12 cellular contexts compared by ENCODE assay signal in genomic region chr11:9260182-9261146, GRCh38. TPM values are rescaled to one million over a fixed set of nuclear protein-coding genes. Genes with fewer than 3 reads are reported as not detected.
A peak's percentile ranks its signal among the peaks of the same experiment; 100 is the strongest.
DNase-seq lines count a peak whose midpoint lies in the region; ATAC-seq, FAIRE-seq and TF ChIP-seq lines count a peak whose summit lies in the region.
"Had no signal": no experiment of that assay in that cellular context is flagged by ENCODE, and none has a peak within 500 bp of the region (broad histone marks: within the 10 kb centered on the region; RNA-seq: fewer than 3 reads in every experiment).

No MANE protein-coding gene starts in this region.

- H3K4me1 ChIP-seq in H1 (replicated peaks in 1 of 4; ENCODE audit: control insufficient read depth in 3 of 4, insufficient read depth in 4 of 4, low read length in 3 of 4) (0 out of 7 replicates have a peak, but pooled peaks cover 0 to 2% (median 0%) of the 10 kb centered on the region in 4 experiments), heart left ventricle (peaks cover 4 to 46% (median 36%) of the 10 kb centered on the region in 12 donors)

- DNase-seq in activated naive CD8-positive, alpha-beta T cell treated with anti-CD3 and anti-CD28 coated beads for 36 hours = no peak
- DNase-seq in NAMALWA (ENCODE audit: low spot score) = peak; percentile 61
- no peak for DNase-seq in H1 (ENCODE audit: low read depth in 1 of 2, low spot score in 2 of 2)
- no peak for DNase-seq in immature natural killer cell
- DNase-seq in heart left ventricle = no peak
- DNase-seq: activated effector memory CD4-positive, alpha-beta T cell treated with anti-CD3 and anti-CD28 coated beads, Interleukin-2, amount 50 U/mL, for 16 hours; Calu3; erythroblast; NCI-H187 had no signal

- H3K23me2 ChIP-seq in H1 (ENCODE audit: low read depth, low read length) = peaks cover 11% of the 10 kb centered on the region

- TF ChIP-seq CTCF in H1 (IDR thresholded peaks at IDR 0.05; ENCODE audit: control extremely low read depth in 1 of 3, insufficient read depth in 1 of 3, low read depth in 1 of 3, low read length in 3 of 3) (peak in 2 of 3 experiments; percentile 28 to 33; a peak in 2 of 4 replicates), heart left ventricle (IDR thresholded peaks at IDR 0.05) (peak in 4 of 12 donors; percentile 18 to 28 (median 20))

- no peak overlapping the region for H3K56ac ChIP-seq in H1 (replicated peaks; ENCODE audit: insufficient read length, low read depth, low read length)

- H3K9me3 Mint-ChIP-seq in activated naive CD8-positive, alpha-beta T cell (ENCODE audit: low read depth) = no peaks in the 10 kb centered on the region
- H3K9me3 Mint-ChIP-seq in activated naive CD8-positive, alpha-beta T cell treated with anti-CD3 and anti-CD28 coated beads for 36 hours = peaks cover 5% of the 10 kb centered on the region
- H3K9me3 Mint-ChIP-seq in stimulated activated memory B cell treated with anti-CD40 and anti-IgM and Interleukin-4, amounts not matched to agents 10 μg/mL and 1 μg/mL and 100 μg/mL, for 72 hours = no peaks in the 10 kb centered on the region
- H3K9me3 Mint-ChIP-seq in immature natural killer cell = no peaks in the 10 kb centered on the region

- H3K36me3 ChIP-seq in H1 (ENCODE audit: control insufficient read depth in 2 of 4, insufficient read depth in 4 of 4, low read length in 3 of 4) (no peaks in the 10 kb centered on the region), heart left ventricle (peaks cover 0 to 7% (median 3%) of the 10 kb centered on the region in 9 donors)

- H3K36me3 Mint-ChIP-seq in activated naive CD8-positive, alpha-beta T cell = peaks cover 7% of the 10 kb centered on the region
- peaks cover 13% of the 10 kb centered on the region for H3K36me3 Mint-ChIP-seq in activated naive CD8-positive, alpha-beta T cell treated with anti-CD3 and anti-CD28 coated beads for 36 hours
- H3K36me3 Mint-ChIP-seq in stimulated activated memory B cell treated with anti-CD40 and anti-IgM and Interleukin-4, amounts not matched to agents 10 μg/mL and 1 μg/mL and 100 μg/mL, for 72 hours = peaks cover 5% of the 10 kb centered on the region
- no peaks in the 10 kb centered on the region for H3K36me3 Mint-ChIP-seq in immature natural killer cell

- FAIRE-seq in H1 (lab: Jason Lieb, UNC) = no peak

- H3K18ac ChIP-seq in H1 (ENCODE audit: extremely low read depth, low read length) = no peak overlapping the region

- H3K27me3 ChIP-seq in H1 (replicated peaks in 1 of 4; ENCODE audit: control insufficient read depth in 3 of 4, extremely low read depth in 1 of 4, insufficient read depth in 3 of 4, low read length in 3 of 4) (no peaks in the 10 kb centered on the region), heart left ventricle (no peaks in the 10 kb centered on the region)

- H3K79me1 ChIP-seq in H1 (ENCODE audit: low read depth, low read length) = peaks cover 3% of the 10 kb centered on the region; the same call in 1 of the 2 replicates

- no peak overlapping the region for H2AFZ ChIP-seq in H1 (ENCODE audit: low read length)

- no peak overlapping the region for H2BK12ac ChIP-seq in H1 (ENCODE audit: low read depth, low read length)

- peaks cover 4 to 6% of the 10 kb centered on the region in 2 experiments for H4K20me1 ChIP-seq in H1 (replicated peaks in 1 of 2; ENCODE audit: control insufficient read depth in 1 of 2, insufficient read depth in 2 of 2, low read length in 2 of 2)

- H2BK120ac ChIP-seq in H1 (replicated peaks; ENCODE audit: low read depth, low read length) = no peak overlapping the region

- H3K4me1 Mint-ChIP-seq in activated naive CD8-positive, alpha-beta T cell (ENCODE audit: low read depth) = peaks cover 51% of the 10 kb centered on the region
- peaks cover 36% of the 10 kb centered on the region for H3K4me1 Mint-ChIP-seq in activated naive CD8-positive, alpha-beta T cell treated with anti-CD3 and anti-CD28 coated beads for 36 hours
- H3K4me1 Mint-ChIP-seq in stimulated activated memory B cell treated with anti-CD40 and anti-IgM and Interleukin-4, amounts not matched to agents 10 μg/mL and 1 μg/mL and 100 μg/mL, for 72 hours = peaks cover 40% of the 10 kb centered on the region
- H3K4me1 Mint-ChIP-seq in immature natural killer cell = peaks cover 22 to 37% of the 10 kb centered on the region in 2 donors

- TF ChIP-seq RAD21 in H1 (IDR thresholded peaks at IDR 0.05 in 1 of 2, conservative IDR thresholded peaks at IDR 0.05 in 1 of 2; ENCODE audit: low read depth in 2 of 2, low read length in 2 of 2) = peak; percentile 37 to 42; a peak in 3 of 4 replicates

- no peak overlapping the region for H3K4me2 ChIP-seq in H1 (ENCODE audit: insufficient read depth in 1 of 2, low read depth in 2 of 2, low read length in 2 of 2)

- peak overlapping the region; percentile 15 for H3K4me3 Mint-ChIP-seq in activated naive CD8-positive, alpha-beta T cell
- H3K4me3 Mint-ChIP-seq in activated naive CD8-positive, alpha-beta T cell treated with anti-CD3 and anti-CD28 coated beads for 36 hours = no peak overlapping the region
- H3K4me3 Mint-ChIP-seq in stimulated activated memory B cell treated with anti-CD40 and anti-IgM and Interleukin-4, amounts not matched to agents 10 μg/mL and 1 μg/mL and 100 μg/mL, for 72 hours = no peak overlapping the region
- peak overlapping the region in 1 of 5 donors; percentile 4 for H3K4me3 Mint-ChIP-seq in immature natural killer cell

- intact Hi-C loops in heart left ventricle (cut with DNase I) = loop anchor here in 8 of 10 donors (5.0 to 10.0 kb wide), 8 partner anchors 52 to 204 kb away; partner anchors contain the start of genes IPO7 (in 3 of the 8), TMEM41B (in 1 of the 8) and ZNF143 (in 1 of the 8)

- CTCF ChIA-PET in H1 (lab: Charles Lee; ENCODE audit: partially characterized antibody) = interaction anchor here (0.6 to 3.1 kb wide), 20 partner anchors 9 to 550 kb away, joined by 3 to 16 read pairs (median 4); no protein-coding TSS in a partner anchor

- H4K5ac ChIP-seq in H1 (ENCODE audit: insufficient read length, low read depth, low read length) = no peak overlapping the region

- H3K4me3 ChIP-seq in H1 (ENCODE audit: extremely low read depth in 1 of 4, insufficient read depth in 2 of 4, low read depth in 3 of 4, low read length in 4 of 4) (no peak overlapping the region), heart left ventricle (no peak overlapping the region)

- H3K9me3 ChIP-seq in H1 (ENCODE audit: insufficient read depth in 2 of 2, low read depth in 1 of 2, low read length in 1 of 2) = no peaks in the 10 kb centered on the region
- H3K9me3 ChIP-seq in heart left ventricle = no peaks in the 10 kb centered on the region

- H2BK5ac ChIP-seq in H1 (ENCODE audit: low read depth, low read length) = no peak overlapping the region

- peak overlapping the region; percentile 23 for H3K27ac Mint-ChIP-seq in activated naive CD8-positive, alpha-beta T cell
- H3K27ac Mint-ChIP-seq in activated naive CD8-positive, alpha-beta T cell treated with anti-CD3 and anti-CD28 coated beads for 36 hours = no peak overlapping the region
- peak overlapping the region; percentile 6 for H3K27ac Mint-ChIP-seq in stimulated activated memory B cell treated with anti-CD40 and anti-IgM and Interleukin-4, amounts not matched to agents 10 μg/mL and 1 μg/mL and 100 μg/mL, for 72 hours
- peak overlapping the region in 1 of 6 donors; percentile 39 for H3K27ac Mint-ChIP-seq in immature natural killer cell

- H3K27ac ChIP-seq in H1 (ENCODE audit: low read depth, low read length) (no peak overlapping the region), heart left ventricle (peak overlapping the region in 3 of 12 donors; percentile 6 to 8 (median 7))

- H2BK20ac ChIP-seq in H1 (ENCODE audit: low read length) = no peak overlapping the region

- H4K91ac ChIP-seq in H1 (replicated peaks; ENCODE audit: insufficient read length, low read length) = no peak overlapping the region

- no peak overlapping the region for H4K8ac ChIP-seq in H1 (ENCODE audit: extremely low read depth, insufficient read depth, low read length)

- no peaks in the 10 kb centered on the region for H3K27me3 Mint-ChIP-seq in activated naive CD8-positive, alpha-beta T cell
- no peaks in the 10 kb centered on the region for H3K27me3 Mint-ChIP-seq in activated naive CD8-positive, alpha-beta T cell treated with anti-CD3 and anti-CD28 coated beads for 36 hours
- no peaks in the 10 kb centered on the region for H3K27me3 Mint-ChIP-seq in stimulated activated memory B cell treated with anti-CD40 and anti-IgM and Interleukin-4, amounts not matched to agents 10 μg/mL and 1 μg/mL and 100 μg/mL, for 72 hours
- peaks cover 3 to 11% (median 11%) of the 10 kb centered on the region in 3 donors for H3K27me3 Mint-ChIP-seq in immature natural killer cell (ENCODE audit: low read depth in 3 of 3)

- peak; percentile 32 for ATAC-seq in stimulated activated memory B cell treated with anti-CD40 and anti-IgM and Interleukin-4, amounts not matched to agents 10 μg/mL and 1 μg/mL and 100 μg/mL, for 72 hours
- ATAC-seq in HG03469 (IDR thresholded peaks at IDR 0.05; ENCODE audit: unreplicated experiment) (no peak), heart left ventricle (no peak)

- WGBS in H1 (ENCODE audit: extremely low coverage in 1 of 2, insufficient coverage in 1 of 2, insufficient read length in 1 of 2, insufficient replicate concordance in 2 of 2, low coverage in 1 of 2, low lambda C conversion rate in 2 of 2, missing lambda C conversion rate in 1 of 2), 2 experiments = 86% methylated on average over 5 of the region's 5 CpGs; no CpG with 5 or more reads in 1 of the 2 experiments
- WGBS in heart left ventricle, 4 donors = 45 to 54% (median 49%) methylated on average over 5 of the region's 5 CpGs

- no peak overlapping the region for H3K23ac ChIP-seq in H1 (ENCODE audit: insufficient read length)

- H3K4ac ChIP-seq in H1 (replicated peaks; ENCODE audit: insufficient read length, low read depth, low read length) = no peak overlapping the region

- TF ChIP-seq EP300 in H1 (IDR thresholded peaks at IDR 0.05; ENCODE audit: borderline replicate concordance in 1 of 2, low read depth in 2 of 2, low read length in 2 of 2) = no peak

- peaks cover 15 to 69% of the 10 kb centered on the region in 2 experiments for H3K79me2 ChIP-seq in H1 (ENCODE audit: control insufficient read depth in 1 of 2, insufficient read depth in 2 of 2, low read length in 2 of 2)

- H3K9ac ChIP-seq in H1 (replicated peaks in 1 of 4; ENCODE audit: extremely low read depth in 1 of 4, low read depth in 3 of 4, low read length in 3 of 4) = no peak overlapping the region

- H2AK5ac ChIP-seq in H1 (ENCODE audit: low read depth, low read length) = no peak overlapping the region

- TF ChIP-seq POLR2A in H1 (IDR thresholded peaks at IDR 0.05; ENCODE audit: control extremely low read depth in 1 of 2, low read depth in 2 of 2, low read length in 2 of 2) = no peak
- no peak for TF ChIP-seq POLR2A in heart left ventricle (IDR thresholded peaks at IDR 0.05)

- POLR2A ChIA-PET in H1 (lab: Charles Lee; ENCODE audit: partially characterized antibody) = interaction anchor here (0.5 to 2.7 kb wide), 6 partner anchors 10 to 450 kb away, joined by 3 to 6 read pairs (median 4); partner anchors contain the start of gene ZNF143

- H3K14ac ChIP-seq in H1 (ENCODE audit: insufficient read length) = no peak overlapping the region

- H2BK15ac ChIP-seq in H1 (ENCODE audit: low read length) = no peak overlapping the region

RNA-seq across cellular contexts. Expression of gene DENND5A, which starts 4.7 kb away (rescaled TPM):
- 10 to 100 TPM; 46.5 to 50.9 TPM for total RNA-seq in activated naive CD8-positive, alpha-beta T cell treated with anti-CD3 and anti-CD28 coated beads for 36 hours
- 65.7 and 69.2 TPM in 2 replicates for total RNA-seq in H1 (2021; fragmentation: NEBNext Ultra II Directional; extraction: Animal tissue kit (Norgen Biotek cat#: 25700))
- polyA plus RNA-seq in H1 (2011; rRNA removed) = 139 and 141 TPM in 2 replicates
- polyA plus RNA-seq in H1 (2011; cell fraction: cytosol; rRNA removed) = 123 TPM
- polyA plus RNA-seq in H1 (2011; cell fraction: nucleus; rRNA removed) = 203 TPM
- 58.2 to 75.3 TPM (median 62.3 TPM) in 4 replicates for polyA plus RNA-seq in H1 (2012, experiment 1 of 2)
- 10.3 TPM for polyA plus RNA-seq in H1 (2012, experiment 2 of 2)
- polyA plus RNA-seq in H1 (2013, experiment 1 of 2) = 34.2 TPM
- polyA plus RNA-seq in H1 (2013, experiment 2 of 2) = 33.9 TPM
- polyA minus RNA-seq in H1 (2011; rRNA and poly(A)+ RNA removed) = 417 and 473 TPM in 2 replicates
- polyA minus RNA-seq in H1 (2011; cell fraction: cytosol; rRNA and poly(A)+ RNA removed) = 84.7 TPM
- polyA minus RNA-seq in H1 (2011; cell fraction: nucleus; rRNA and poly(A)+ RNA removed) = 195 TPM
- polyA plus RNA-seq in immature natural killer cell = 1 to 10 TPM; 3.0 to 6.3 (median 5.1) TPM
- 100 to 1,000 TPM; 104 to 175 (median 118) TPM for total RNA-seq in heart left ventricle
- polyA plus RNA-seq in heart left ventricle = 10 to 100 TPM; 44.5 to 94.2 TPM

RNA-seq across cellular contexts. Expression of gene TMEM41B, which starts 53.9 kb away (rescaled TPM):
- 10 to 100 TPM; 20.1 to 20.5 TPM for total RNA-seq in activated naive CD8-positive, alpha-beta T cell treated with anti-CD3 and anti-CD28 coated beads for 36 hours
- total RNA-seq in H1 (2021; fragmentation: NEBNext Ultra II Directional; extraction: Animal tissue kit (Norgen Biotek cat#: 25700)) = 43.9 and 50.1 TPM in 2 replicates
- 16.5 and 24.3 TPM in 2 replicates for polyA plus RNA-seq in H1 (2011; rRNA removed)
- polyA plus RNA-seq in H1 (2011; cell fraction: cytosol; rRNA removed) = 27.2 TPM
- polyA plus RNA-seq in H1 (2011; cell fraction: nucleus; rRNA removed) = 24.3 TPM
- 20.1 to 24.6 TPM (median 22.2 TPM) in 4 replicates for polyA plus RNA-seq in H1 (2012, experiment 1 of 2)
- 5.3 TPM for polyA plus RNA-seq in H1 (2012, experiment 2 of 2)
- 57.5 TPM for polyA plus RNA-seq in H1 (2013, experiment 1 of 2)
- polyA plus RNA-seq in H1 (2013, experiment 2 of 2) = 70.5 TPM
- polyA minus RNA-seq in H1 (2011; rRNA and poly(A)+ RNA removed) = 14.8 and 19.2 TPM in 2 replicates
- 24.1 TPM for polyA minus RNA-seq in H1 (2011; cell fraction: cytosol; rRNA and poly(A)+ RNA removed)
- 30.6 TPM for polyA minus RNA-seq in H1 (2011; cell fraction: nucleus; rRNA and poly(A)+ RNA removed)
- polyA plus RNA-seq in immature natural killer cell = 10 to 100 TPM in 1 of 3 donors, 1 to 10 TPM in 2; 5.4 to 10.6 (median 9.1) TPM
- 10 to 100 TPM; 17.7 to 27.8 (median 22.6) TPM for total RNA-seq in heart left ventricle
- polyA plus RNA-seq in heart left ventricle = 10 to 100 TPM; 14.8 to 21.7 TPM
